In the genomic region with DNA sequence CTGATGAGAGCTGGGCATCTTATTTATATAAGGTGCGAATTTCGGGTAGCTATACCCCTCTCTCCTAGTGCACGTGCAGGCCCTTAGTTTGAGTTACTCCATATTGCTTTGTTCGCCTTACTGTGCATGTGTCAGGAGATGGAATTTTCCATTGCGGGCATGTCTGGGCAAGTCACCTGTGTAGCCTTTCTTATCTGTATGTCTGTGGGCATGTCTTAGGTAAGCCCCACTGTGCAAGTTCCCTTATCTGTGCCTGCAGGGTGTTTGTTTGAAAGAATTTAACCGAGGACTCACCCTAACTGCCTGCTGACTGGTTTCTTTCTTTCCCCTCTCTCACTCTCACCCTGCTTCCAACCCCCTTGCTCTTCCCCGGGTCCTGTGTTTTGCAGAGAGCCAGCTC, we compare ENCODE assay signal across 1 cellular context.
TF ChIP-seq lines count a peak whose summit lies in the region.

No MANE protein-coding gene starts in this region.

TF ChIP-seq in GM12878, 131 proteins besides CTCF, POLR2A, EP300 and RAD21 (continued from another document):
- TF ChIP-seq HCFC1 (IDR thresholded peaks at IDR 0.05; ENCODE audit: low read length): no peak
- TF ChIP-seq SUPT20H (IDR thresholded peaks at IDR 0.05; ENCODE audit: borderline replicate concordance, control insufficient read depth, low read depth, low read length): no peak
- TF ChIP-seq, protein P1, sequence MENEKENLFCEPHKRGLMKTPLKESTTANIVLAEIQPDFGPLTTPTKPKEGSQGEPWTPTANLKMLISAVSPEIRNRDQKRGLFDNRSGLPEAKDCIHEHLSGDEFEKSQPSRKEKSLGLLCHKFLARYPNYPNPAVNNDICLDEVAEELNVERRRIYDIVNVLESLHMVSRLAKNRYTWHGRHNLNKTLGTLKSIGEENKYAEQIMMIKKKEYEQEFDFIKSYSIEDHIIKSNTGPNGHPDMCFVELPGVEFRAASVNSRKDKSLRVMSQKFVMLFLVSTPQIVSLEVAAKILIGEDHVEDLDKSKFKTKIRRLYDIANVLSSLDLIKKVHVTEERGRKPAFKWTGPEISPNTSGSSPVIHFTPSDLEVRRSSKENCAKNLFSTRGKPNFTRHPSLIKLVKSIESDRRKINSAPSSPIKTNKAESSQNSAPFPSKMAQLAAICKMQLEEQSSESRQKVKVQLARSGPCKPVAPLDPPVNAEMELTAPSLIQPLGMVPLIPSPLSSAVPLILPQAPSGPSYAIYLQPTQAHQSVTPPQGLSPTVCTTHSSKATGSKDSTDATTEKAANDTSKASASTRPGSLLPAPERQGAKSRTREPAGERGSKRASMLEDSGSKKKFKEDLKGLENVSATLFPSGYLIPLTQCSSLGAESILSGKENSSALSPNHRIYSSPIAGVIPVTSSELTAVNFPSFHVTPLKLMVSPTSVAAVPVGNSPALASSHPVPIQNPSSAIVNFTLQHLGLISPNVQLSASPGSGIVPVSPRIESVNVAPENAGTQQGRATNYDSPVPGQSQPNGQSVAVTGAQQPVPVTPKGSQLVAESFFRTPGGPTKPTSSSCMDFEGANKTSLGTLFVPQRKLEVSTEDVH (IDR thresholded peaks at IDR 0.05; ENCODE audit: low read depth, partially characterized antibody): no peak
- TF ChIP-seq, protein P2, sequence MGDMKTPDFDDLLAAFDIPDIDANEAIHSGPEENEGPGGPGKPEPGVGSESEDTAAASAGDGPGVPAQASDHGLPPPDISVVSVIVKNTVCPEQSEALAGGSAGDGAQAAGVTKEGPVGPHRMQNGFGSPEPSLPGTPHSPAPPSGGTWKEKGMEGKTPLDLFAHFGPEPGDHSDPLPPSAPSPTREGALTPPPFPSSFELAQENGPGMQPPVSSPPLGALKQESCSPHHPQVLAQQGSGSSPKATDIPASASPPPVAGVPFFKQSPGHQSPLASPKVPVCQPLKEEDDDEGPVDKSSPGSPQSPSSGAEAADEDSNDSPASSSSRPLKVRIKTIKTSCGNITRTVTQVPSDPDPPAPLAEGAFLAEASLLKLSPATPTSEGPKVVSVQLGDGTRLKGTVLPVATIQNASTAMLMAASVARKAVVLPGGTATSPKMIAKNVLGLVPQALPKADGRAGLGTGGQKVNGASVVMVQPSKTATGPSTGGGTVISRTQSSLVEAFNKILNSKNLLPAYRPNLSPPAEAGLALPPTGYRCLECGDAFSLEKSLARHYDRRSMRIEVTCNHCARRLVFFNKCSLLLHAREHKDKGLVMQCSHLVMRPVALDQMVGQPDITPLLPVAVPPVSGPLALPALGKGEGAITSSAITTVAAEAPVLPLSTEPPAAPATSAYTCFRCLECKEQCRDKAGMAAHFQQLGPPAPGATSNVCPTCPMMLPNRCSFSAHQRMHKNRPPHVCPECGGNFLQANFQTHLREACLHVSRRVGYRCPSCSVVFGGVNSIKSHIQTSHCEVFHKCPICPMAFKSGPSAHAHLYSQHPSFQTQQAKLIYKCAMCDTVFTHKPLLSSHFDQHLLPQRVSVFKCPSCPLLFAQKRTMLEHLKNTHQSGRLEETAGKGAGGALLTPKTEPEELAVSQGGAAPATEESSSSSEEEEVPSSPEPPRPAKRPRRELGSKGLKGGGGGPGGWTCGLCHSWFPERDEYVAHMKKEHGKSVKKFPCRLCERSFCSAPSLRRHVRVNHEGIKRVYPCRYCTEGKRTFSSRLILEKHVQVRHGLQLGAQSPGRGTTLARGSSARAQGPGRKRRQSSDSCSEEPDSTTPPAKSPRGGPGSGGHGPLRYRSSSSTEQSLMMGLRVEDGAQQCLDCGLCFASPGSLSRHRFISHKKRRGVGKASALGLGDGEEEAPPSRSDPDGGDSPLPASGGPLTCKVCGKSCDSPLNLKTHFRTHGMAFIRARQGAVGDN (IDR thresholded peaks at IDR 0.05): no peak
- TF ChIP-seq MXI1 (IDR thresholded peaks at IDR 0.05; ENCODE audit: low read depth, low read length): no peak
- TF ChIP-seq NFYA (IDR thresholded peaks at IDR 0.05; ENCODE audit: borderline replicate concordance, low read depth, low read length): no peak
